17 cellular contexts compared by ENCODE assay signal in genomic region chr11:109772846-109773400, GRCh38.
DNase-seq lines count a peak whose midpoint lies in the region; ATAC-seq, FAIRE-seq and TF ChIP-seq lines count a peak whose summit lies in the region.
"Had no signal": no experiment of that assay in that cellular context is flagged by ENCODE, and none has a peak within 500 bp of the region (broad histone marks: within the 10 kb centered on the region; RNA-seq: fewer than 3 reads in every experiment).

No MANE protein-coding gene starts in this region.

- FAIRE-seq in GM19239 (lab: Jason Lieb, UNC): no peak
- FAIRE-seq: A204.1, K562, RCC 7860 had no signal

- H3K4me3 ChIP-seq in lower leg skin (ENCODE audit: low read depth, poor library complexity, severe bottlenecking): no peak overlapping the region
- H3K4me3 ChIP-seq: K562, left lung had no signal

- intact Hi-C loops in lower leg skin (cut with DNase I; ENCODE audit: low total_unique reads): no loop called here

- TF ChIP-seq POLR2A in lower leg skin (IDR thresholded peaks at IDR 0.05): no peak

- ATAC-seq in GM18909 (IDR thresholded peaks at IDR 0.05; ENCODE audit: poor library complexity, unreplicated experiment): no peak
- ATAC-seq: CD8-positive, alpha-beta T cell; K562; left lung had no signal

- DNase-seq in Ammon's horn (ENCODE audit: low spot score): peak; percentile 62
- DNase-seq in NCI-H1417 (lab: John Stamatoyannopoulos, UW): peak; percentile 86 to 99 (median 90)
- peak; percentile 93 for DNase-seq in NCI-H345 treated with DMSO at 0.1 percent for 48 hours (lab: John Stamatoyannopoulos, UW; ENCODE audit: unreplicated experiment)
- DNase-seq in cerebellar cortex (ENCODE audit: low spot score): peak; percentile 98
- DNase-seq in lower leg skin (ENCODE audit: low spot score in 2 of 2): no peak
- DNase-seq in GM19239 (ENCODE audit: insufficient read length, low spot score): no peak
- DNase-seq in AG08396 (ENCODE audit: low spot score): no peak
- DNase-seq: activated CD8-positive, alpha-beta memory T cell treated with anti-CD3 and anti-CD28 coated beads, Interleukin-2, amount 50 U/mL, for 48 hours; activated naive CD4-positive, alpha-beta T cell treated with anti-CD3 and anti-CD28 coated beads, Interleukin-2, amount 10 ng/mL, durations not matched to agents 7 days and 5 days; CD8-positive, alpha-beta T cell; effector memory CD4-positive, alpha-beta T cell; left lung; naive B cell had no signal

- 83 to 92% methylated on average over 1 of the region's 1 CpG for WGBS in lower leg skin, 2 donors

- TF ChIP-seq CTCF in lower leg skin (IDR thresholded peaks at IDR 0.05): no peak

Comparison
In these comparisons a context has a peak if more than half of its experiments do, and no peak if none do; other contexts are left out.
1. DNase-seq: peak in Ammon's horn (single experiment), NCI-H1417 (3 of 3), NCI-H345 treated with DMSO at 0.1 percent for 48 hours (single experiment) and cerebellar cortex (single experiment); none in lower leg skin (0 of 2), GM19239 (single experiment) and AG08396 (single experiment).